8 cellular contexts compared by ENCODE assay signal in genomic region chr7:130831817-130832481, GRCh38.
DNase-seq lines count a peak whose midpoint lies in the region; ATAC-seq and TF ChIP-seq lines count a peak whose summit lies in the region.

No MANE protein-coding gene starts in this region.

- no peaks in the 10 kb centered on the region for H3K27me3 Mint-ChIP-seq in osteocyte (ENCODE audit: unreplicated experiment)
- H3K27me3 Mint-ChIP-seq in activated naive CD8-positive, alpha-beta T cell treated with anti-CD3 and anti-CD28 coated beads, Interleukin-2, amount 50 U/mL, for 24 hours: peaks cover 8% of the 10 kb centered on the region

- no peaks in the 10 kb centered on the region for H3K9me3 ChIP-seq in GM23248 (ENCODE audit: low read depth)

- H3K36me3 Mint-ChIP-seq in osteocyte (ENCODE audit: unreplicated experiment): peaks cover under 1% of the 10 kb centered on the region
- peaks cover under 1% of the 10 kb centered on the region for H3K36me3 Mint-ChIP-seq in activated naive CD8-positive, alpha-beta T cell treated with anti-CD3 and anti-CD28 coated beads, Interleukin-2, amount 50 U/mL, for 24 hours (ENCODE audit: low read depth)

- ATAC-seq in activated naive CD8-positive, alpha-beta T cell treated with anti-CD3 and anti-CD28 coated beads, Interleukin-2, amount 50 U/mL, for 24 hours: no peak
- ATAC-seq in GM19328 (IDR thresholded peaks at IDR 0.05; ENCODE audit: unreplicated experiment): no peak
- no peak for ATAC-seq in activated CD4-positive, CD25-positive, alpha-beta regulatory T cell treated with anti-CD3 and anti-CD28 coated beads, Interleukin-2, amount 50 U/mL, for 24 hours

- peaks cover 5% of the 10 kb centered on the region; the same call in 1 of the 2 replicates for H3F3A ChIP-seq in GM23248 (ENCODE audit: insufficient read depth)

- in situ Hi-C loops in GM23248 (cut with MboI): no loop called here

- H3K4me3 Mint-ChIP-seq in osteocyte (ENCODE audit: unreplicated experiment): no peak overlapping the region
- H3K4me3 Mint-ChIP-seq in activated naive CD8-positive, alpha-beta T cell treated with anti-CD3 and anti-CD28 coated beads, Interleukin-2, amount 50 U/mL, for 24 hours: no peak overlapping the region

- H3K79me2 ChIP-seq in GM23248 (ENCODE audit: insufficient read depth): no peaks in the 10 kb centered on the region

- no peak overlapping the region for H3K4me2 ChIP-seq in GM23248 (ENCODE audit: unreplicated experiment)

- peak; percentile 78 for TF ChIP-seq CTCF in osteocyte (IDR thresholded peaks at IDR 0.05)

- DNase-seq in Ammon's horn (ENCODE audit: low spot score) (peak; percentile 47), GM23248 (peak; percentile 67), OCI-M1 (lab: John Stamatoyannopoulos, UW) (peak; percentile 30), epidermal melanocyte (ENCODE audit: insufficient read length, low spot score) (peak; percentile 59), osteocyte (ENCODE audit: extremely low spot score, unreplicated experiment) (no peak)
- no peak for DNase-seq in activated naive CD8-positive, alpha-beta T cell treated with anti-CD3 and anti-CD28 coated beads, Interleukin-2, amount 50 U/mL, for 24 hours

- H3K27ac Mint-ChIP-seq in osteocyte (ENCODE audit: unreplicated experiment): no peak overlapping the region
- no peak overlapping the region for H3K27ac Mint-ChIP-seq in activated naive CD8-positive, alpha-beta T cell treated with anti-CD3 and anti-CD28 coated beads, Interleukin-2, amount 50 U/mL, for 24 hours

- H3K4me1 Mint-ChIP-seq in osteocyte (ENCODE audit: unreplicated experiment): no peaks in the 10 kb centered on the region
- no peaks in the 10 kb centered on the region for H3K4me1 Mint-ChIP-seq in activated naive CD8-positive, alpha-beta T cell treated with anti-CD3 and anti-CD28 coated beads, Interleukin-2, amount 50 U/mL, for 24 hours

- whole genome bisulfite sequencing in GM23248 (ENCODE audit: low coverage in 1 of 2, low lambda C conversion rate in 2 of 2, missing lambda C conversion rate in 2 of 2), 2 experiments: 36 to 45% methylated on average over 6 of the region's 6 CpGs

- no peak overlapping the region for H2AFZ ChIP-seq in GM23248

- H3K27ac ChIP-seq in GM23248: no peak overlapping the region

- H3K27me3 ChIP-seq in GM23248 (replicated peaks; ENCODE audit: insufficient read depth): no peaks in the 10 kb centered on the region

- no peaks in the 10 kb centered on the region for H3K36me3 ChIP-seq in GM23248 (ENCODE audit: low read depth)

- no peak overlapping the region for H3K9ac ChIP-seq in GM23248

- peaks cover 12% of the 10 kb centered on the region for H3K9me3 Mint-ChIP-seq in osteocyte (ENCODE audit: unreplicated experiment)
- peaks cover 15% of the 10 kb centered on the region for H3K9me3 Mint-ChIP-seq in activated naive CD8-positive, alpha-beta T cell treated with anti-CD3 and anti-CD28 coated beads, Interleukin-2, amount 50 U/mL, for 24 hours

- peaks cover 6% of the 10 kb centered on the region; the same call in 1 of the 2 replicates for H3K4me1 ChIP-seq in GM23248 (ENCODE audit: insufficient read depth)

- no peaks in the 10 kb centered on the region for H3K9me2 ChIP-seq in GM23248 (ENCODE audit: insufficient read depth)

- no peaks in the 10 kb centered on the region for H4K20me1 ChIP-seq in GM23248 (ENCODE audit: insufficient read depth)

- no peak overlapping the region for H3K4me3 ChIP-seq in GM23248

Comparison
In these comparisons a context has a peak if more than half of its experiments do, and no peak if none do; other contexts are left out.
1. DNase-seq: peak in Ammon's horn (single experiment), GM23248 (single experiment), OCI-M1 (single experiment) and epidermal melanocyte (single experiment); none in osteocyte (single experiment) and activated naive CD8-positive, alpha-beta T cell treated with anti-CD3 and anti-CD28 coated beads, Interleukin-2, amount 50 U/mL, for 24 hours (single experiment).